In the genomic region with DNA sequence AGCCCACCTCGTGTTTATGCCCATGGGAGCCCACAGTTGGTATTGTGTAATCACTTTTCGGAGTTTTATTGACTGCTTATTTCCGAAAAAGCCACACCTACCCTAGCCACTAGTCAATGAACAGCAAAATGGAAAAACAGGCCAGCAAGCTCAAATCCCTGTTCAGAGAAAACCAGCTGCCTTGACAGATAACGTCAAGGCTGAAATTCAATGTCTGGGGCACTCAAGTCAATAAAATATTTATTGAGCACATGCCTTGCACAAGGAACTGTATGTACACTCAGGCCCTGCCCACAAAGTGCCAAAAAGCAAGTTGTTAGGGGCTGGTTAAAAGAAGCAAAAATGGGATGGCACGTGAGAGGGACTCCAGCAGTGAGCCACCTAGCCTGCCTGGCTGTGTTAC, we compare ENCODE assay signal across 17 cellular contexts. TPM values are rescaled to one million over a fixed set of nuclear protein-coding genes. Genes with fewer than 3 reads are reported as not detected.
DNase-seq lines count a peak whose midpoint lies in the region; ATAC-seq, FAIRE-seq and TF ChIP-seq lines count a peak whose summit lies in the region.
"Had no signal": no experiment of that assay in that cellular context is flagged by ENCODE, and none has a peak within 500 bp of the region (broad histone marks: within the 10 kb centered on the region; RNA-seq: fewer than 3 reads in every experiment).

No MANE protein-coding gene starts in this region.

- no peak overlapping the region for H3K4ac ChIP-seq in mesenchymal stem cell (ENCODE audit: low read depth in 1 of 2, low read length in 2 of 2)

- CTCF ChIA-PET in K562 (lab: Yijun Ruan, JAX; ENCODE audit: low intra/inter-chr PET ratio) = no interaction called here

- H3K4me3 ChIP-seq in K562 (no peak overlapping the region), mesenchymal stem cell (ENCODE audit: insufficient read depth in 1 of 2, low read depth in 1 of 2, low read length in 2 of 2) (no peak overlapping the region), smooth muscle cell (no peak overlapping the region), lower leg skin (ENCODE audit: low read depth, poor library complexity, severe bottlenecking) (no peak overlapping the region)
- H3K4me3 ChIP-seq: GM23338 had no signal

- intact Hi-C loops in K562 (cut with micrococcal nuclease) (no loop called here), lower leg skin (cut with DNase I; ENCODE audit: low total_unique reads) (no loop called here)

- TF ChIP-seq CTCF in K562 (IDR thresholded peaks at IDR 0.05 in 2 of 3, conservative IDR thresholded peaks at IDR 0.05 in 1 of 3; ENCODE audit: insufficient read depth in 2 of 3, low read depth in 1 of 3, low read length in 3 of 3) (no peak), smooth muscle cell (IDR thresholded peaks at IDR 0.05; ENCODE audit: borderline replicate concordance, insufficient read depth, poor library complexity, severe bottlenecking) (no peak), lower leg skin (IDR thresholded peaks at IDR 0.05) (no peak)

- no peak overlapping the region for H4K91ac ChIP-seq in mesenchymal stem cell (ENCODE audit: low read length)

- peak overlapping the region; percentile 68 for H2AK5ac ChIP-seq in mesenchymal stem cell (ENCODE audit: low read length, severe bottlenecking)

- H3K9me3 ChIP-seq in K562 (replicated peaks; ENCODE audit: control insufficient read depth, insufficient read depth, low read depth, low read length) (no peaks in the 10 kb centered on the region), mesenchymal stem cell (ENCODE audit: control insufficient read depth, low read length) (no peaks in the 10 kb centered on the region), smooth muscle cell (replicated peaks; ENCODE audit: low read depth) (no peaks in the 10 kb centered on the region)

- DNase-seq in HuH-7 (ENCODE audit: low spot score) (peak; percentile 45), K562 (ENCODE audit: extremely low read depth in 1 of 4, low spot score in 3 of 4) (no peak), mesenchymal stem cell (no peak), smooth muscle cell (lab: John Stamatoyannopoulos, UW; ENCODE audit: unreplicated experiment) (no peak), NCI-H510A (lab: John Stamatoyannopoulos, UW) (no peak), cerebellar cortex (ENCODE audit: low spot score) (no peak), lower leg skin (ENCODE audit: low spot score in 2 of 2) (no peak)
- DNase-seq: COR-L47, DMS153, Kasumi-1, NCI-H187, NCI-H69, SHP77 had no signal

- no peaks in the 10 kb centered on the region for H3K27me3 ChIP-seq in K562 (ENCODE audit: control insufficient read depth in 2 of 2, insufficient read depth in 2 of 2, low read length in 2 of 2)
- H3K27me3 ChIP-seq in mesenchymal stem cell (ENCODE audit: control insufficient read depth in 1 of 2, insufficient read depth in 1 of 2, low read length in 2 of 2) = no peaks in the 10 kb centered on the region
- H3K27me3 ChIP-seq in smooth muscle cell (ENCODE audit: low read depth) = no peaks in the 10 kb centered on the region

- ATAC-seq in K562 (no peak), HG03571 (IDR thresholded peaks at IDR 0.05; ENCODE audit: unreplicated experiment) (no peak)
- ATAC-seq: GM23338 had no signal

- H3K79me2 ChIP-seq in K562 (ENCODE audit: control insufficient read depth, insufficient read depth, low read length) (peaks cover 3% of the 10 kb centered on the region; the same call in 1 of the 3 replicates), smooth muscle cell (ENCODE audit: low read depth) (no peaks in the 10 kb centered on the region)

- H2AFZ ChIP-seq in K562 (ENCODE audit: low read depth, low read length) (no peak overlapping the region), mesenchymal stem cell (ENCODE audit: low read depth, low read length) (no peak overlapping the region), smooth muscle cell (ENCODE audit: low read depth) (no peak overlapping the region)
- H2AFZ ChIP-seq: GM23338 had no signal

- H3K36me3 ChIP-seq in K562 (ENCODE audit: control insufficient read depth, insufficient read depth, low read length) (peaks cover 8% of the 10 kb centered on the region; the same call in 2 of the 3 replicates), mesenchymal stem cell (ENCODE audit: control insufficient read depth in 1 of 2, insufficient read depth in 2 of 2, low read depth in 1 of 2, low read length in 2 of 2) (peaks cover 2 to 15% of the 10 kb centered on the region in 2 experiments), smooth muscle cell (ENCODE audit: low read depth) (no peaks in the 10 kb centered on the region)

- H3K18ac ChIP-seq in mesenchymal stem cell (ENCODE audit: low read depth in 1 of 2, low read length in 2 of 2) = no peak overlapping the region

- TF ChIP-seq POLR2A in K562 (conservative IDR thresholded peaks at IDR 0.05) (no peak), lower leg skin (IDR thresholded peaks at IDR 0.05) (no peak)

- no peak overlapping the region for H2BK120ac ChIP-seq in mesenchymal stem cell (ENCODE audit: low read depth, low read length)

- H3K9me1 ChIP-seq in K562 (ENCODE audit: control insufficient read depth, insufficient read depth, low read length) = no peaks in the 10 kb centered on the region

- no peak overlapping the region for H2BK5ac ChIP-seq in mesenchymal stem cell (ENCODE audit: low read depth, low read length, poor library complexity, severe bottlenecking)

- H3K4me1 ChIP-seq in K562 (replicated peaks in 1 of 2; ENCODE audit: control insufficient read depth in 2 of 2, insufficient read depth in 2 of 2, low read length in 2 of 2) (peaks cover 10 to 14% of the 10 kb centered on the region in 2 experiments), mesenchymal stem cell (ENCODE audit: control insufficient read depth, insufficient read depth, low read depth, low read length) (peaks cover 34% of the 10 kb centered on the region), smooth muscle cell (ENCODE audit: low read depth) (peaks cover 11% of the 10 kb centered on the region)

- peaks cover 14% of the 10 kb centered on the region for H3F3A ChIP-seq in smooth muscle cell (ENCODE audit: low read depth)

- POLR2A ChIA-PET in K562 (lab: Yijun Ruan, JAX) = no interaction called here

- no peak overlapping the region; a peak in 1 of 4 replicates for H3K9ac ChIP-seq in K562 (ENCODE audit: insufficient read depth in 1 of 2, low read depth in 2 of 2, low read length in 2 of 2)
- no peak overlapping the region for H3K9ac ChIP-seq in mesenchymal stem cell (ENCODE audit: low read length)
- no peak overlapping the region for H3K9ac ChIP-seq in smooth muscle cell (ENCODE audit: low read depth)

- no peak for TF ChIP-seq RAD21 in K562 (CRISPR knock-in tag; conservative IDR thresholded peaks at IDR 0.05 in 1 of 2, IDR thresholded peaks at IDR 0.05 in 1 of 2)

- H4K8ac ChIP-seq in mesenchymal stem cell (ENCODE audit: low read length) = no peak overlapping the region

- FAIRE-seq in K562 (lab: Jason Lieb, UNC) = no peak
- FAIRE-seq: GM12892, RCC 7860 had no signal

- H3K4me2 ChIP-seq in K562 (ENCODE audit: insufficient read depth, low read length) (no peak overlapping the region), mesenchymal stem cell (ENCODE audit: low read length, poor library complexity, severe bottlenecking) (no peak overlapping the region), smooth muscle cell (peak overlapping the region; percentile 66)
- H3K4me2 ChIP-seq: GM23338 had no signal

- no TSS peak for BruUV-seq in K562 (replicated peaks; lab: Mats Ljungman, UMichigan)

- in situ Hi-C loops in K562 (cut with MboI) = no loop called here

- H3K14ac ChIP-seq in mesenchymal stem cell (ENCODE audit: low read length in 2 of 2) = no peak overlapping the region

- H2BK15ac ChIP-seq in mesenchymal stem cell (ENCODE audit: low read depth, poor library complexity, severe bottlenecking) = no peak overlapping the region

- no peak for TF ChIP-seq EP300 in K562 (IDR thresholded peaks at IDR 0.05; ENCODE audit: low read length)

- H3K23ac ChIP-seq in mesenchymal stem cell (ENCODE audit: low read length in 2 of 2) = no peak overlapping the region

- 48% methylated on average over 5 of the region's 5 CpGs for WGBS in K562 (ENCODE audit: insufficient coverage, low coverage, missing lambda C conversion rate)
- 61% methylated on average over 5 of the region's 5 CpGs for WGBS in mesenchymal stem cell
- 29% methylated on average over 5 of the region's 5 CpGs for WGBS in smooth muscle cell (ENCODE audit: low lambda C conversion rate)
- WGBS in lower leg skin, 2 donors = 70 to 74% methylated on average over 5 of the region's 5 CpGs

- no peak overlapping the region for H2BK12ac ChIP-seq in mesenchymal stem cell (ENCODE audit: low read length in 2 of 2)

- H4K20me1 ChIP-seq in K562 (replicated peaks; ENCODE audit: control insufficient read depth, insufficient read depth, low read length) = no peaks in the 10 kb centered on the region; the same call in 1 of the 2 replicates
- H4K20me1 ChIP-seq in smooth muscle cell (ENCODE audit: low read depth) = no peaks in the 10 kb centered on the region

- H3K79me1 ChIP-seq in mesenchymal stem cell (replicated peaks; ENCODE audit: low read length, poor library complexity, severe bottlenecking) = peaks cover 21% of the 10 kb centered on the region

- H3K27ac ChIP-seq in K562 (ENCODE audit: extremely low read depth, low read depth, low read length) = no peak overlapping the region
- no peak overlapping the region for H3K27ac ChIP-seq in mesenchymal stem cell (ENCODE audit: low read length, poor library complexity, severe bottlenecking)
- H3K27ac ChIP-seq in smooth muscle cell (ENCODE audit: low read depth) = peak overlapping the region; percentile 61

RNA-seq across cellular contexts. Expression of a gene that starts 4.8 kb away (rescaled TPM):
- 53.4 and 88.6 TPM in 2 replicates for total RNA-seq in K562 (2011; cell fraction: chromatin; rRNA removed; ENCODE audit: low replicate concordance)
- total RNA-seq in K562 (2011; cell fraction: nucleolus; rRNA removed) = 47.2 and 61.2 TPM in 2 replicates
- 25.8 and 29.3 TPM in 2 replicates for total RNA-seq in K562 (2011; cell fraction: nucleoplasm; rRNA removed)
- total RNA-seq in K562 (2014; rRNA removed) = 11.1 and 22.7 TPM in 2 replicates
- total RNA-seq in K562 (2014; rRNA removed; fragmentation: Illumina TruSeq; extraction: Trizol) = 4.4 and 8.4 TPM in 2 replicates
- total RNA-seq in K562 (2015; rRNA removed; fragmentation: Illumina TruSeq; extraction: Trizol) = 8.7 and 9.9 TPM in 2 replicates
- 38.0 and 38.4 TPM in 2 replicates for total RNA-seq in K562 (2021)
- polyA plus RNA-seq in K562 (2011; rRNA removed) = 6.1 and 11.2 TPM in 2 replicates
- polyA plus RNA-seq in K562 (2011; cell fraction: cytosol; rRNA removed) = 5.8 and 9.3 TPM in 2 replicates
- 43.6 and 55.7 TPM in 2 replicates for polyA plus RNA-seq in K562 (2011; cell fraction: nucleus; rRNA removed)
- 21.3 and 21.6 TPM in 2 replicates for polyA plus RNA-seq in K562 (2012)
- polyA plus RNA-seq in K562 (2014; fragmentation: Illumina TruSeq; extraction: Trizol) = 13.7 and 20.7 TPM in 2 replicates
- under 1 TPM; 0.94 to 0.97 TPM for polyA plus RNA-seq in K562 (2014; fragmentation: Nextera tagmentation; extraction: Ambion mirVana)
- 10.4 and 26.1 TPM in 2 replicates for polyA plus RNA-seq in K562 (2014; rRNA removed)
- 6.5 and 7.7 TPM in 2 replicates for polyA minus RNA-seq in K562 (2011; rRNA and poly(A)+ RNA removed)
- polyA minus RNA-seq in K562 (2011; cell fraction: cytosol; rRNA and poly(A)+ RNA removed) = 10.8 and 16.8 TPM in 2 replicates
- polyA minus RNA-seq in K562 (2011; cell fraction: nucleus; rRNA and poly(A)+ RNA removed) = 13.3 and 13.7 TPM in 2 replicates
- polyA plus RNA-seq in mesenchymal stem cell (2013, experiment 1 of 2) = 4.4 TPM
- 4.5 TPM for polyA plus RNA-seq in mesenchymal stem cell (2013, experiment 2 of 2)
- total RNA-seq in smooth muscle cell = 11.8 TPM in 2 replicates
- polyA plus RNA-seq in smooth muscle cell = 21.8 and 36.1 TPM in 2 replicates
- total RNA-seq in lower leg skin = 10 to 100 TPM in 3 of 4 donors, 1 to 10 TPM in 1; 7.3 to 22.5 (median 17.4) TPM

RNA-seq across cellular contexts. Expression of a gene that starts 21.7 kb away (rescaled TPM):
- total RNA-seq in K562 (2011; cell fraction: chromatin; rRNA removed; ENCODE audit: low replicate concordance) = not detected in 2 replicates
- total RNA-seq in K562 (2011; cell fraction: nucleolus; rRNA removed) = not detected in 2 replicates
- not detected in 2 replicates for total RNA-seq in K562 (2011; cell fraction: nucleoplasm; rRNA removed)
- total RNA-seq in K562 (2014; rRNA removed) (not detected in 2 replicates), K562 (2014; rRNA removed; fragmentation: Illumina TruSeq; extraction: Trizol) (not detected in 2 replicates), K562 (2015; rRNA removed; fragmentation: Illumina TruSeq; extraction: Trizol) (not detected in 2 replicates), K562 (2021) (not detected in 2 replicates), smooth muscle cell (not detected in 2 replicates), lower leg skin (not detected)
- polyA plus RNA-seq in K562 (2011; rRNA removed) (not detected in 2 replicates), K562 (2014; fragmentation: Illumina TruSeq; extraction: Trizol) (not detected in 2 replicates), K562 (2014; fragmentation: Nextera tagmentation; extraction: Ambion mirVana) (not detected), K562 (2014; rRNA removed) (not detected in 2 replicates), smooth muscle cell (not detected in 2 replicates)
- polyA plus RNA-seq in K562 (2011; cell fraction: cytosol; rRNA removed) = not detected in 2 replicates
- not detected in 2 replicates for polyA plus RNA-seq in K562 (2011; cell fraction: nucleus; rRNA removed)
- polyA plus RNA-seq in K562 (2012) = not detected in 2 replicates
- not detected in 2 replicates for polyA minus RNA-seq in K562 (2011; rRNA and poly(A)+ RNA removed)
- 1.1 TPM in 1 of 2 replicates, not detected in the other for polyA minus RNA-seq in K562 (2011; cell fraction: cytosol; rRNA and poly(A)+ RNA removed)
- not detected in 2 replicates for polyA minus RNA-seq in K562 (2011; cell fraction: nucleus; rRNA and poly(A)+ RNA removed)
- polyA plus RNA-seq in mesenchymal stem cell (2013, experiment 1 of 2) = not detected
- polyA plus RNA-seq in mesenchymal stem cell (2013, experiment 2 of 2) = not detected
